In the genomic region with DNA sequence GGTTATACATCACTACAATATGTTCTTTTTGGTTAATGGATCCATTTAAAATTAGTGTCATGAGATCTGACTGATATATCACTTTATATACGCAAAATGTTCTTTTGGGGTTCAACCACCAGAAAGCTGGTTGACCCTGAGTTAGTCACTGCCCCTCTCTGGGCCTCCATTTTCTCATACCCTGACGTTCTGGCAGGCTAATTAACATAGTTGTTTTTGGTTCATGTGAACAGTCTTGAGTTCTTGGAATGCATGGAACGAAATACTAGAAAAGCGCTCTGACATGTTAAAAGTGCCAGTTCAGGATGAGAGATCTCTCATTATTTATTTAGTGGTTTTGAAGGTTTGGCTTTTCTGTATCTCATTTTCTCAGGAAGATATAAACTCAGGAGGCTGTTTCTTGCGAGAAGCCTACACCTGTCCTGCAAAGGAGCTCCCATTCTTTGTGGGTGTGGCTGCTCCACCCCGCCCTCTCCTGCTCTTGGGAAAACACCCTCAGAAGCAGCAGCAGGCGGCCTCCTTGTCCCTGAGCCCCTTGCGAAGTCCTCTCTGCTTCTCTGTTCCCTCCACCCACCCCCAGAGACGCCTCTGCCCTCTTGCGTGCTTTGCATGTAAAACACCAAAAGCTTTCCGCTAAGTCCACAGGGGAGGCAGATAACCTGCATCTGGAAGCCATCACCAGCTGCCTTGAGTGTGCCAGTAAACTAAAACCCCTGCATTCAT, we compare ENCODE assay signal across 1 cellular context.
TF ChIP-seq lines count a peak whose summit lies in the region.

No MANE protein-coding gene starts in this region.

TF ChIP-seq in HEK293, 187 proteins besides CTCF, POLR2A, EP300 and RAD21 (continued from another document):
- TF ChIP-seq, protein P1, sequence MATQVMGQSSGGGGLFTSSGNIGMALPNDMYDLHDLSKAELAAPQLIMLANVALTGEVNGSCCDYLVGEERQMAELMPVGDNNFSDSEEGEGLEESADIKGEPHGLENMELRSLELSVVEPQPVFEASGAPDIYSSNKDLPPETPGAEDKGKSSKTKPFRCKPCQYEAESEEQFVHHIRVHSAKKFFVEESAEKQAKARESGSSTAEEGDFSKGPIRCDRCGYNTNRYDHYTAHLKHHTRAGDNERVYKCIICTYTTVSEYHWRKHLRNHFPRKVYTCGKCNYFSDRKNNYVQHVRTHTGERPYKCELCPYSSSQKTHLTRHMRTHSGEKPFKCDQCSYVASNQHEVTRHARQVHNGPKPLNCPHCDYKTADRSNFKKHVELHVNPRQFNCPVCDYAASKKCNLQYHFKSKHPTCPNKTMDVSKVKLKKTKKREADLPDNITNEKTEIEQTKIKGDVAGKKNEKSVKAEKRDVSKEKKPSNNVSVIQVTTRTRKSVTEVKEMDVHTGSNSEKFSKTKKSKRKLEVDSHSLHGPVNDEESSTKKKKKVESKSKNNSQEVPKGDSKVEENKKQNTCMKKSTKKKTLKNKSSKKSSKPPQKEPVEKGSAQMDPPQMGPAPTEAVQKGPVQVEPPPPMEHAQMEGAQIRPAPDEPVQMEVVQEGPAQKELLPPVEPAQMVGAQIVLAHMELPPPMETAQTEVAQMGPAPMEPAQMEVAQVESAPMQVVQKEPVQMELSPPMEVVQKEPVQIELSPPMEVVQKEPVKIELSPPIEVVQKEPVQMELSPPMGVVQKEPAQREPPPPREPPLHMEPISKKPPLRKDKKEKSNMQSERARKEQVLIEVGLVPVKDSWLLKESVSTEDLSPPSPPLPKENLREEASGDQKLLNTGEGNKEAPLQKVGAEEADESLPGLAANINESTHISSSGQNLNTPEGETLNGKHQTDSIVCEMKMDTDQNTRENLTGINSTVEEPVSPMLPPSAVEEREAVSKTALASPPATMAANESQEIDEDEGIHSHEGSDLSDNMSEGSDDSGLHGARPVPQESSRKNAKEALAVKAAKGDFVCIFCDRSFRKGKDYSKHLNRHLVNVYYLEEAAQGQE (tag by site-specific recombination; IDR thresholded peaks at IDR 0.05): no peak
- TF ChIP-seq ZNF677 (tag by site-specific recombination; IDR thresholded peaks at IDR 0.05): no peak
- TF ChIP-seq, protein P2, sequence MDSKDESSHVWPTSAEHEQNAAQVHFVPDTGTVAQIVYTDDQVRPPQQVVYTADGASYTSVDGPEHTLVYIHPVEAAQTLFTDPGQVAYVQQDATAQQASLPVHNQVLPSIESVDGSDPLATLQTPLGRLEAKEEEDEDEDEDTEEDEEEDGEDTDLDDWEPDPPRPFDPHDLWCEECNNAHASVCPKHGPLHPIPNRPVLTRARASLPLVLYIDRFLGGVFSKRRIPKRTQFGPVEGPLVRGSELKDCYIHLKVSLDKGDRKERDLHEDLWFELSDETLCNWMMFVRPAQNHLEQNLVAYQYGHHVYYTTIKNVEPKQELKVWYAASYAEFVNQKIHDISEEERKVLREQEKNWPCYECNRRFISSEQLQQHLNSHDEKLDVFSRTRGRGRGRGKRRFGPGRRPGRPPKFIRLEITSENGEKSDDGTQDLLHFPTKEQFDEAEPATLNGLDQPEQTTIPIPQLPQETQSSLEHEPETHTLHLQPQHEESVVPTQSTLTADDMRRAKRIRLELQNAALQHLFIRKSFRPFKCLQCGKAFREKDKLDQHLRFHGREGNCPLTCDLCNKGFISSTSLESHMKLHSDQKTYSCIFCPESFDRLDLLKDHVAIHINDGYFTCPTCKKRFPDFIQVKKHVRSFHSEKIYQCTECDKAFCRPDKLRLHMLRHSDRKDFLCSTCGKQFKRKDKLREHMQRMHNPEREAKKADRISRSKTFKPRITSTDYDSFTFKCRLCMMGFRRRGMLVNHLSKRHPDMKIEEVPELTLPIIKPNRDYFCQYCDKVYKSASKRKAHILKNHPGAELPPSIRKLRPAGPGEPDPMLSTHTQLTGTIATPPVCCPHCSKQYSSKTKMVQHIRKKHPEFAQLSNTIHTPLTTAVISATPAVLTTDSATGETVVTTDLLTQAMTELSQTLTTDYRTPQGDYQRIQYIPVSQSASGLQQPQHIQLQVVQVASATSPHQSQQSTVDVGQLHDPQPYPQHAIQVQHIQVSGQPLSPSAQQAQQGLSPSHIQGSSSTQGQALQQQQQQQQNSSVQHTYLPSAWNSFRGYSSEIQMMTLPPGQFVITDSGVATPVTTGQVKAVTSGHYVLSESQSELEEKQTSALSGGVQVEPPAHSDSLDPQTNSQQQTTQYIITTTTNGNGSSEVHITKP (tag by site-specific recombination; IDR thresholded peaks at IDR 0.05): no peak
- TF ChIP-seq ZNF558 (tag by site-specific recombination; IDR thresholded peaks at IDR 0.05): no peak
- TF ChIP-seq SETDB1 (IDR thresholded peaks at IDR 0.05; ENCODE audit: insufficient read length, low read length): no peak
- TF ChIP-seq, protein P3, sequence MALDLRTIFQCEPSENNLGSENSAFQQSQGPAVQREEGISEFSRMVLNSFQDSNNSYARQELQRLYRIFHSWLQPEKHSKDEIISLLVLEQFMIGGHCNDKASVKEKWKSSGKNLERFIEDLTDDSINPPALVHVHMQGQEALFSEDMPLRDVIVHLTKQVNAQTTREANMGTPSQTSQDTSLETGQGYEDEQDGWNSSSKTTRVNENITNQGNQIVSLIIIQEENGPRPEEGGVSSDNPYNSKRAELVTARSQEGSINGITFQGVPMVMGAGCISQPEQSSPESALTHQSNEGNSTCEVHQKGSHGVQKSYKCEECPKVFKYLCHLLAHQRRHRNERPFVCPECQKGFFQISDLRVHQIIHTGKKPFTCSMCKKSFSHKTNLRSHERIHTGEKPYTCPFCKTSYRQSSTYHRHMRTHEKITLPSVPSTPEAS (tag by site-specific recombination; IDR thresholded peaks at IDR 0.05): no peak
- TF ChIP-seq, protein P4, sequence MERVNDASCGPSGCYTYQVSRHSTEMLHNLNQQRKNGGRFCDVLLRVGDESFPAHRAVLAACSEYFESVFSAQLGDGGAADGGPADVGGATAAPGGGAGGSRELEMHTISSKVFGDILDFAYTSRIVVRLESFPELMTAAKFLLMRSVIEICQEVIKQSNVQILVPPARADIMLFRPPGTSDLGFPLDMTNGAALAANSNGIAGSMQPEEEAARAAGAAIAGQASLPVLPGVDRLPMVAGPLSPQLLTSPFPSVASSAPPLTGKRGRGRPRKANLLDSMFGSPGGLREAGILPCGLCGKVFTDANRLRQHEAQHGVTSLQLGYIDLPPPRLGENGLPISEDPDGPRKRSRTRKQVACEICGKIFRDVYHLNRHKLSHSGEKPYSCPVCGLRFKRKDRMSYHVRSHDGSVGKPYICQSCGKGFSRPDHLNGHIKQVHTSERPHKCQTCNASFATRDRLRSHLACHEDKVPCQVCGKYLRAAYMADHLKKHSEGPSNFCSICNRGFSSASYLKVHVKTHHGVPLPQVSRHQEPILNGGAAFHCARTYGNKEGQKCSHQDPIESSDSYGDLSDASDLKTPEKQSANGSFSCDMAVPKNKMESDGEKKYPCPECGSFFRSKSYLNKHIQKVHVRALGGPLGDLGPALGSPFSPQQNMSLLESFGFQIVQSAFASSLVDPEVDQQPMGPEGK (tag by site-specific recombination; IDR thresholded peaks at IDR 0.05): peak; percentile 25; the same call in 1 of the 2 replicates
- TF ChIP-seq ZNF10 (tag by site-specific recombination; IDR thresholded peaks at IDR 0.05): no peak
- no peak for TF ChIP-seq ZNF248 (tag by site-specific recombination; IDR thresholded peaks at IDR 0.05)
- TF ChIP-seq, protein P5, sequence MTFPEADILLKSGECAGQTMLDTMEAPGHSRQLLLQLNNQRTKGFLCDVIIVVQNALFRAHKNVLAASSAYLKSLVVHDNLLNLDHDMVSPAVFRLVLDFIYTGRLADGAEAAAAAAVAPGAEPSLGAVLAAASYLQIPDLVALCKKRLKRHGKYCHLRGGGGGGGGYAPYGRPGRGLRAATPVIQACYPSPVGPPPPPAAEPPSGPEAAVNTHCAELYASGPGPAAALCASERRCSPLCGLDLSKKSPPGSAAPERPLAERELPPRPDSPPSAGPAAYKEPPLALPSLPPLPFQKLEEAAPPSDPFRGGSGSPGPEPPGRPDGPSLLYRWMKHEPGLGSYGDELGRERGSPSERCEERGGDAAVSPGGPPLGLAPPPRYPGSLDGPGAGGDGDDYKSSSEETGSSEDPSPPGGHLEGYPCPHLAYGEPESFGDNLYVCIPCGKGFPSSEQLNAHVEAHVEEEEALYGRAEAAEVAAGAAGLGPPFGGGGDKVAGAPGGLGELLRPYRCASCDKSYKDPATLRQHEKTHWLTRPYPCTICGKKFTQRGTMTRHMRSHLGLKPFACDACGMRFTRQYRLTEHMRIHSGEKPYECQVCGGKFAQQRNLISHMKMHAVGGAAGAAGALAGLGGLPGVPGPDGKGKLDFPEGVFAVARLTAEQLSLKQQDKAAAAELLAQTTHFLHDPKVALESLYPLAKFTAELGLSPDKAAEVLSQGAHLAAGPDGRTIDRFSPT (tag by site-specific recombination; IDR thresholded peaks at IDR 0.05): no peak
- TF ChIP-seq ZXDB (tag by site-specific recombination; IDR thresholded peaks at IDR 0.05): peak; percentile 45; the same call in 1 of the 2 replicates
- TF ChIP-seq ZIC2 (tag by site-specific recombination; IDR thresholded peaks at IDR 0.05): peak; percentile 82
- no peak for TF ChIP-seq ZNF529 (tag by site-specific recombination; IDR thresholded peaks at IDR 0.05; ENCODE audit: insufficient replicate concordance)
- no peak for TF ChIP-seq ZNF132 (tag by site-specific recombination; IDR thresholded peaks at IDR 0.05; ENCODE audit: borderline replicate concordance)
- TF ChIP-seq ZNF837 (tag by site-specific recombination; IDR thresholded peaks at IDR 0.05): no peak
- peak; percentile 90 for TF ChIP-seq EGR2 (tag by site-specific recombination; IDR thresholded peaks at IDR 0.05; ENCODE audit: low read depth)
- peak; percentile 80; the same call in 1 of the 2 replicates for TF ChIP-seq OVOL3 (tag by site-specific recombination; IDR thresholded peaks at IDR 0.05)
- peak; percentile 92 for TF ChIP-seq OSR2 (tag by site-specific recombination; IDR thresholded peaks at IDR 0.05)
TF ChIP-seq in HEK293: peak in this region for 22.
